Comparison of ENCODE assay signal across 3 cellular contexts in the genomic region with DNA sequence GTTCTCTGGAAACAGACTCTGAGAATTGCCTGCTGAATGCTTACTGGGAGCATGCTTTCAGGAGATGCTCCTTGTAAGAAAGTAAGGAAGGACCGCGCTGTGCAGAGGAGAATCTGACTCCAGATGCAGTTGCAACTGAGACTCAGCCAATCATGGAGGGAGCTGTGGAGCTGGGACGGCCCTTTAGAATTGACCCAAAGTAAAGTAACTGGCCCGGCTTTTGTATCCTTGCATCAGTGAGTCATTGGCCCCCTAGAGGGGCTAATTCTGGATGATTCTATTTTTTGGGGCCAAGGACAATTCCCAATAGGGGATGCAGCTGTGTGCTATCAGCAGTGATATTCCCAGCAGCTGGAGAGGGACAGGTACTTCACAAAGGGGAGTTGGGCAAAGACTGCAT.
TF ChIP-seq lines count a peak whose summit lies in the region.

No MANE protein-coding gene starts in this region.

TF ChIP-seq in GM23338, 12 proteins besides CTCF, POLR2A, EP300 and RAD21 (continues in another document):
- TF ChIP-seq REST (IDR thresholded peaks at IDR 0.05; ENCODE audit: unreplicated experiment) = no peak

TF ChIP-seq in IMR-90, 13 proteins besides CTCF, POLR2A, EP300 and RAD21:
- no peak for TF ChIP-seq FOS (IDR thresholded peaks at IDR 0.05; ENCODE audit: low read depth, low read length)

TF ChIP-seq in HepG2, 621 proteins besides CTCF, POLR2A, EP300 and RAD21:
- TF ChIP-seq, protein P1, sequence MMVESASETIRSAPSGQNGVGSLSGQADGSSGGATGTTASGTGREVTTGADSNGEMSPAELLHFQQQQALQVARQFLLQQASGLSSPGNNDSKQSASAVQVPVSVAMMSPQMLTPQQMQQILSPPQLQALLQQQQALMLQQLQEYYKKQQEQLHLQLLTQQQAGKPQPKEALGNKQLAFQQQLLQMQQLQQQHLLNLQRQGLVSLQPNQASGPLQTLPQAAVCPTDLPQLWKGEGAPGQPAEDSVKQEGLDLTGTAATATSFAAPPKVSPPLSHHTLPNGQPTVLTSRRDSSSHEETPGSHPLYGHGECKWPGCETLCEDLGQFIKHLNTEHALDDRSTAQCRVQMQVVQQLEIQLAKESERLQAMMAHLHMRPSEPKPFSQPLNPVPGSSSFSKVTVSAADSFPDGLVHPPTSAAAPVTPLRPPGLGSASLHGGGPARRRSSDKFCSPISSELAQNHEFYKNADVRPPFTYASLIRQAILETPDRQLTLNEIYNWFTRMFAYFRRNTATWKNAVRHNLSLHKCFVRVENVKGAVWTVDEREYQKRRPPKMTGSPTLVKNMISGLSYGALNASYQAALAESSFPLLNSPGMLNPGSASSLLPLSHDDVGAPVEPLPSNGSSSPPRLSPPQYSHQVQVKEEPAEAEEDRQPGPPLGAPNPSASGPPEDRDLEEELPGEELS (CRISPR knock-in tag; IDR thresholded peaks at IDR 0.05) = no peak
